31 cellular contexts compared by ENCODE assay signal in genomic region chr19:40116075-40116474, GRCh38.
"Had no signal": no experiment of that assay in that cellular context is flagged by ENCODE, and none has a peak within 500 bp of the region (broad histone marks: within the 10 kb centered on the region; RNA-seq: fewer than 3 reads in every experiment).

No MANE protein-coding gene starts in this region.

- H3K27me3 ChIP-seq: adrenal gland, ascending aorta, body of pancreas, brain microvascular endothelial cell, cardiac muscle cell had no signal

- H3K27ac ChIP-seq: adrenal gland, ascending aorta, body of pancreas, brain microvascular endothelial cell, breast epithelium, cardiac muscle cell had no signal

- ATAC-seq: activated naive CD8-positive, alpha-beta T cell treated with anti-CD3 and anti-CD28 coated beads, Interleukin-2, amount 50 U/mL, for 24 hours; activated T-cell treated with anti-CD3 and anti-CD28 coated beads, Interleukin-2, amount 50 U/mL, for 4 hours; activated T-cell treated with anti-CD3 and anti-CD28 coated beads, Interleukin-2, amount 50 U/mL, for 72 hours; body of pancreas had no signal

- H3K4me1 ChIP-seq: adrenal gland, ascending aorta, body of pancreas, breast epithelium had no signal

- H3K9me3 ChIP-seq: adrenal gland, ascending aorta, body of pancreas, breast epithelium had no signal

- DNase-seq: activated effector memory CD4-positive, alpha-beta T cell treated with anti-CD3 and anti-CD28 coated beads, Interleukin-2, amount 50 U/mL, for 16 hours; activated effector memory CD4-positive, alpha-beta T cell treated with Interleukin-2 at 50 U/mL for 16 hours; activated gamma-delta T cell; activated gamma-delta T cell treated with Interleukin-2 at 50 U/mL for 16 hours; activated naive CD4-positive, alpha-beta T cell; activated naive CD4-positive, alpha-beta T cell treated with anti-CD3 and anti-CD28 coated beads for 36 hours; activated naive CD4-positive, alpha-beta T cell treated with anti-CD3 and anti-CD28 coated beads, Interleukin-2, amount 10 ng/mL, durations not matched to agents 7 days and 5 days; activated naive CD4-positive, alpha-beta T cell treated with anti-CD3 and anti-CD28 coated beads, Interleukin-2, amount 50 U/mL, for 16 hours; activated naive CD4-positive, alpha-beta T cell treated with Interleukin-2 at 50 U/mL for 16 hours; activated naive CD8-positive, alpha-beta T cell treated with anti-CD3 and anti-CD28 coated beads for 36 hours; activated naive CD8-positive, alpha-beta T cell treated with anti-CD3 and anti-CD28 coated beads, Interleukin-2, amount 10 ng/mL, durations not matched to agents 7 days and 5 days; activated naive CD8-positive, alpha-beta T cell treated with anti-CD3 and anti-CD28 coated beads, Interleukin-2, amount 50 U/mL, for 24 hours; activated T-cell treated with anti-CD3 and anti-CD28 coated beads, Interleukin-2, amount 50 U/mL, for 24 hours; activated T-cell treated with anti-CD3 and anti-CD28 coated beads, Interleukin-2, amount 50 U/mL, for 4 hours; activated T-cell treated with anti-CD3 and anti-CD28 coated beads, Interleukin-2, amount 50 U/mL, for 48 hours; activated T-cell treated with anti-CD3 and anti-CD28 coated beads, Interleukin-2, amount 50 U/mL, for 72 hours; adrenal gland; amniotic stem cell; amygdala; anterior cingulate cortex; aorta; body of pancreas; brain microvascular endothelial cell; caudate nucleus; central memory CD4-positive, alpha-beta T cell; cerebellar nuclear complex had no signal

- H3K36me3 ChIP-seq: adrenal gland, ascending aorta, brain microvascular endothelial cell, breast epithelium, cardiac muscle cell had no signal

- FAIRE-seq: astrocyte, bronchial epithelial cell had no signal

- H3K4me3 ChIP-seq: adrenal gland, ascending aorta, body of pancreas, breast epithelium, cardiac muscle cell had no signal
